Comparison of ENCODE assay signal across 25 cellular contexts in the genomic region with DNA sequence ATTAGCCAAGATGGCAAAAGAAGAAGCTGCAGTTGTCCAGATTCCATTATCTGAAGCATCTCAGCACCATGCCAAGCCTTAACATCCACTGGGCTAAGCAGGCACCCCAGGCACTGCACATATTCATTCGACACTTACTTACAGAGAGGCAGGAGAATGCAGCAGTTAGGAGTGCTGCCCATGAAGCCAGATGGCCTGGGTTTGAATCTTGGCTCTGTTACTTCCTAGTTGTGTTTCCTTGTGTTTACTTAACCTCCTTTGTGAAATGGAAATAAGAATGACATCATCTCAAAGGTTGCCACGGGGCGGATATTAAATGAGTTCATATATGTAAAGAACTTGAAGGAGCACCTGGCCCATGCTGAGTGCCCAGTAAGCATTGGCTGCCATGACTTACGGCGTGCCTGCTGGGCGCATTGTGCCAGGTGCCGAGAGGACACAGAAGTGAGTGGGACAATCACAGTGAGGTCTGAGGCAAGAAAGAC.
"Had no signal": no experiment of that assay in that cellular context is flagged by ENCODE, and none has a peak within 500 bp of the region (broad histone marks: within the 10 kb centered on the region; RNA-seq: fewer than 3 reads in every experiment).

No MANE protein-coding gene starts in this region.

- H3K36me3 ChIP-seq: neutrophil, pancreas, stomach, thyroid gland, vagina had no signal

- FAIRE-seq: endometrium, frontal cortex, kidney, pancreas had no signal

- H3K36me3 Mint-ChIP-seq: memory B cell, natural killer cell had no signal

- ATAC-seq: effector memory CD8-positive, alpha-beta T cell; left lobe of liver; natural killer cell; pancreas; sciatic nerve had no signal

- H3K4me1 ChIP-seq: pancreas, stomach, thyroid gland, vagina had no signal

- H3K9me3 ChIP-seq: neutrophil, pancreas, stomach, thyroid gland, vagina had no signal

- DNase-seq: cortex of kidney; effector memory CD8-positive, alpha-beta T cell; erythroblast; head of caudate nucleus; kidney; natural killer cell; pancreas; stimulated activated CD4-positive, alpha-beta T cell treated with anti-CD3 and anti-CD28 coated beads, Interleukin-12 subunit alpha, Interleukin-12 subunit beta, amount 100 ng/mL, for 4 hours; stimulated activated CD4-positive, alpha-beta T cell treated with anti-CD3 and anti-CD28 coated beads, Interleukin-1b, Interleukin-23, amount 100 ng/mL, for 48 hours; stimulated activated CD4-positive, alpha-beta T cell treated with anti-CD3 and anti-CD28 coated beads, Interleukin-4, amount 100 ng/mL, for 1 hour; stimulated activated CD8-positive, alpha-beta memory T cell treated with anti-CD3 and anti-CD28 coated beads, Interleukin-4, amount 100 ng/mL, for 48 hours; stimulated activated naive CD4-positive, alpha-beta T cell treated with Interleukin-2 at 50 U/mL for 16 hours; stomach; thyroid gland; trophoblast cell had no signal

- H3K4me3 Mint-ChIP-seq: effector memory CD8-positive, alpha-beta T cell; memory B cell; natural killer cell; neural crest cell had no signal

- H3K9me3 Mint-ChIP-seq: memory B cell, natural killer cell, neural crest cell had no signal

- H3K27ac Mint-ChIP-seq: effector memory CD8-positive, alpha-beta T cell; memory B cell; natural killer cell had no signal

- H3K27ac ChIP-seq: neutrophil, pancreas, stomach, thyroid gland, vagina had no signal

- H3K4me3 ChIP-seq: lung, pancreas, smooth muscle cell, stomach, thyroid gland, vagina had no signal

- H3K4me2 ChIP-seq: smooth muscle cell had no signal

- H3K27me3 ChIP-seq: neutrophil, stomach, thyroid gland, vagina had no signal

- H3K4me1 Mint-ChIP-seq: memory B cell, natural killer cell, neural crest cell had no signal
